Comparison of ENCODE assay signal across 8 cellular contexts in the genomic region with DNA sequence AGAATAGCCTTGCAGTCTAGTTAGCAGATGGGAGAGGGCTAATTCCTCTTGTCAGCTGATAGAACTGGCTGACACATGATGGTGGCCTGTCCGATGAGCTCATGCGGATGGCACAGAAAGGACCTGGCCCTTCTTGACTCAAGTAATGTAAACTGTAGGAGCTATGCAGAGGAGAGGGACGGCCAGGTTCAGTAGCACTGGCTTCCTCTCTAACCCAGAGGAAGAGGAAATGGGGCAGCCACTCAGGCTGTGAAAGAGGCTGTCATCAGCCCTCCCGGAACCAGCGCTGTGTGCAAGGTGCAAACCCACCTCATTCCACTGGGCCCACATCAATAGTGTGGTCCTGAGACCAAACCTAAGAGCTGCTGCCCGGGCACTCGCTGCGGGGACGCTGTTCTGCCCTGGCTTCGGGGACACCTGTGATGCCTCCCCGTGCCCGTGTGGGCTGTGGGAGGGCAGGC. TPM values are rescaled to one million over a fixed set of nuclear protein-coding genes. Genes with fewer than 3 reads are reported as not detected.
DNase-seq lines count a peak whose midpoint lies in the region; ATAC-seq, FAIRE-seq and TF ChIP-seq lines count a peak whose summit lies in the region.
"Had no signal": no experiment of that assay in that cellular context is flagged by ENCODE, and none has a peak within 500 bp of the region (broad histone marks: within the 10 kb centered on the region; RNA-seq: fewer than 3 reads in every experiment).

No MANE protein-coding gene starts in this region.

- H3K4me3 ChIP-seq in mesenchymal stem cell (ENCODE audit: insufficient read depth in 1 of 2, low read depth in 1 of 2, low read length in 2 of 2) (no peak overlapping the region), kidney (ENCODE audit: low read length in 2 of 2) (no peak overlapping the region), tibial artery (no peak overlapping the region)

- H3K14ac ChIP-seq in mesenchymal stem cell (ENCODE audit: low read length in 2 of 2): no peak overlapping the region

- WGBS in mesenchymal stem cell: 93% methylated on average over 12 of the region's 12 CpGs

- H3K79me1 ChIP-seq in mesenchymal stem cell (replicated peaks; ENCODE audit: low read length, poor library complexity, severe bottlenecking): peaks cover 13% of the 10 kb centered on the region

- no peak overlapping the region for H3K23ac ChIP-seq in mesenchymal stem cell (ENCODE audit: low read length in 2 of 2)

- no peak for FAIRE-seq in kidney (lab: Jason Lieb, UNC)

- H3K18ac ChIP-seq in mesenchymal stem cell (ENCODE audit: low read depth in 1 of 2, low read length in 2 of 2): peak overlapping the region in 1 of 2 experiments; percentile 0

- no peak overlapping the region for H2BK5ac ChIP-seq in mesenchymal stem cell (ENCODE audit: low read depth, low read length, poor library complexity, severe bottlenecking)

- H3K27ac ChIP-seq in mesenchymal stem cell (ENCODE audit: low read length, poor library complexity, severe bottlenecking): no peak overlapping the region
- H3K27ac ChIP-seq in substantia nigra (ENCODE audit: low read depth, low read length, poor library complexity, severe bottlenecking): peak overlapping the region; percentile 18
- H3K27ac ChIP-seq in kidney (ENCODE audit: low read depth in 2 of 2, low read length in 2 of 2): no peak overlapping the region
- no peak overlapping the region for H3K27ac ChIP-seq in tibial artery

- H3K27me3 ChIP-seq in mesenchymal stem cell (ENCODE audit: control insufficient read depth in 1 of 2, insufficient read depth in 1 of 2, low read length in 2 of 2): no peaks in the 10 kb centered on the region
- H3K27me3 ChIP-seq in tibial artery: no peaks in the 10 kb centered on the region

- H4K8ac ChIP-seq in mesenchymal stem cell (ENCODE audit: low read length): no peak overlapping the region

- no peaks in the 10 kb centered on the region for H3K9me3 ChIP-seq in mesenchymal stem cell (ENCODE audit: control insufficient read depth, low read length)
- no peaks in the 10 kb centered on the region for H3K9me3 ChIP-seq in kidney (ENCODE audit: control insufficient read depth in 1 of 2, low read length in 2 of 2)
- H3K9me3 ChIP-seq in tibial artery: no peaks in the 10 kb centered on the region

- intact Hi-C loops in kidney (cut with DNase I) (no loop called here), tibial artery (cut with DNase I; ENCODE audit: low total_unique reads) (no loop called here)

- no peak overlapping the region for H3K4ac ChIP-seq in mesenchymal stem cell (ENCODE audit: low read depth in 1 of 2, low read length in 2 of 2)

- H3K4me1 ChIP-seq in mesenchymal stem cell (ENCODE audit: control insufficient read depth, insufficient read depth, low read depth, low read length) (no peaks in the 10 kb centered on the region), kidney (ENCODE audit: control insufficient read depth in 1 of 2, insufficient read depth in 1 of 2, low read depth in 1 of 2, low read length in 2 of 2) (no peaks in the 10 kb centered on the region), tibial artery (no peaks in the 10 kb centered on the region)

- no peak overlapping the region for H3K4me2 ChIP-seq in mesenchymal stem cell (ENCODE audit: low read length, poor library complexity, severe bottlenecking)

- TF ChIP-seq CTCF in kidney (IDR thresholded peaks at IDR 0.05; ENCODE audit: borderline replicate concordance, extremely low read depth, insufficient read depth) (no peak), tibial artery (IDR thresholded peaks at IDR 0.05) (no peak)

- no peak overlapping the region for H2BK12ac ChIP-seq in mesenchymal stem cell (ENCODE audit: low read length in 2 of 2)

- DNase-seq in NOMO-1 treated with DMSO at 0.1 percent for 48 hours (lab: John Stamatoyannopoulos, UW; ENCODE audit: unreplicated experiment): peak; percentile 49
- peak; percentile 19 for DNase-seq in activated T-cell treated with anti-CD3 and anti-CD28 coated beads for 4 hours
- peak; percentile 39 for DNase-seq in mesenchymal stem cell
- no peak for DNase-seq in substantia nigra (lab: John Stamatoyannopoulos, UW)
- no peak for DNase-seq in kidney
- no peak for DNase-seq in tibial artery
- DNase-seq: NCI-H748 treated with DMSO at 0.1 percent for 48 hours had no signal

- H4K91ac ChIP-seq in mesenchymal stem cell (ENCODE audit: low read length): peak overlapping the region; percentile 48

- no peak overlapping the region for H3K9ac ChIP-seq in mesenchymal stem cell (ENCODE audit: low read length)
- H3K9ac ChIP-seq in kidney (ENCODE audit: low read length in 2 of 2): no peak overlapping the region

- no peak overlapping the region for H2BK15ac ChIP-seq in mesenchymal stem cell (ENCODE audit: low read depth, poor library complexity, severe bottlenecking)

- no peak overlapping the region for H2AFZ ChIP-seq in mesenchymal stem cell (ENCODE audit: low read depth, low read length)

- no peak overlapping the region for H2BK120ac ChIP-seq in mesenchymal stem cell (ENCODE audit: low read depth, low read length)

- H2AK5ac ChIP-seq in mesenchymal stem cell (ENCODE audit: low read length, severe bottlenecking): no peak overlapping the region

- ATAC-seq in GM21381 (IDR thresholded peaks at IDR 0.05; ENCODE audit: unreplicated experiment): no peak

- H3K36me3 ChIP-seq in mesenchymal stem cell (ENCODE audit: control insufficient read depth in 1 of 2, insufficient read depth in 2 of 2, low read depth in 1 of 2, low read length in 2 of 2): peaks cover 80 to 82% of the 10 kb centered on the region in 2 experiments
- peaks cover 7 to 10% of the 10 kb centered on the region in 2 donors for H3K36me3 ChIP-seq in kidney (ENCODE audit: control insufficient read depth in 1 of 2, insufficient read depth in 2 of 2, low read length in 2 of 2)
- H3K36me3 ChIP-seq in tibial artery: peaks cover 79 to 99% (median 82%) of the 10 kb centered on the region in 3 donors

RNA-seq across cellular contexts. Expression of gene USE1, which starts 30.7 kb away (rescaled TPM):
- polyA plus RNA-seq in mesenchymal stem cell (2013, experiment 1 of 2): 25.2 TPM
- 24.3 TPM for polyA plus RNA-seq in mesenchymal stem cell (2013, experiment 2 of 2)
- total RNA-seq in kidney: 26.0 TPM
- polyA plus RNA-seq in kidney (ENCODE audit: insufficient read depth, low read depth, low replicate concordance): 52.6 TPM

RNA-seq across cellular contexts. Expression of gene OCEL1, which starts 41.6 kb away (rescaled TPM):
- polyA plus RNA-seq in mesenchymal stem cell (2013, experiment 1 of 2): 49.4 TPM
- 49.0 TPM for polyA plus RNA-seq in mesenchymal stem cell (2013, experiment 2 of 2)
- total RNA-seq in kidney: 35.3 TPM
- 80.1 TPM for polyA plus RNA-seq in kidney (ENCODE audit: insufficient read depth, low read depth, low replicate concordance)

Comparison
In these comparisons a context has a peak if more than half of its experiments do, and no peak if none do; other contexts are left out.
1. DNase-seq: peak in NOMO-1 treated with DMSO at 0.1 percent for 48 hours (single experiment), activated T-cell treated with anti-CD3 and anti-CD28 coated beads for 4 hours (single experiment) and mesenchymal stem cell (single experiment); none in substantia nigra (0 of 49), kidney (single experiment) and tibial artery (0 of 2).